12 cellular contexts compared by ENCODE assay signal in the genomic region with DNA sequence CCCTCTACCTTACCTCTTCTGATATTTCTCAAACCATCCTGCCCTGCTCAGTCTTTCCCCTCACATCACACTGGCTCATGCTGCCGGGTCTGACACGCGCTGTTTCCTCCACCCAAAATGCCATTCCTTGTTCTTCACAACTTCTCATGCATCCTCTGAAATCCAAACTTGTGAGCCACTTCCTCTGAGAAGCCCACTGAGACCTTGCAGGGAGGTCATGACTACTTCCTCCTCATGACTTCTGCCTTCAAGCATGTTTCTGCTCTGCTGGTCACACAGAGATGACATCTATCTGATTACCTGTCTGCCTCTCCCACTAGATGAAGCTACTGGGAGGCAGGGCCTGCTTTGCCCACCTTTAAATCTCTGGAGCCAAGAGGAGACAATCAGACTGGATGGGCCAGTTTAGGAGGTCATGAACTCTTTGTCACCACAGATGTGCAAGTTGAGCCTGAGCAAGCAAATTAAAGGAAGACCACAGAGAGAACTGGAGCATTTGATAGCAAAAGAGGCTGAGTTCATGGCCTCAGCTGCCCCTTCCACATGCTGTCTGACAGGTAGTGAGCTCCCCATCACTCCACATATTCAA.
A peak's percentile ranks its signal among the peaks of the same experiment; 100 is the strongest.
DNase-seq lines count a peak whose midpoint lies in the region; ATAC-seq and TF ChIP-seq lines count a peak whose summit lies in the region.
"Had no signal": no experiment of that assay in that cellular context is flagged by ENCODE, and none has a peak within 500 bp of the region (broad histone marks: within the 10 kb centered on the region; RNA-seq: fewer than 3 reads in every experiment).

No MANE protein-coding gene starts in this region.

- H3K36me3 ChIP-seq in RWPE2 (ENCODE audit: low read depth) = no peaks in the 10 kb centered on the region

- H3K4me3 ChIP-seq in AG04449 (ENCODE audit: low read depth, low read length) (no peak overlapping the region), RWPE2 (ENCODE audit: severe bottlenecking) (no peak overlapping the region), foreskin fibroblast (ENCODE audit: low read depth in 1 of 2, low read length in 2 of 2) (no peak overlapping the region)

- H3K4me1 ChIP-seq in RWPE2 (ENCODE audit: insufficient read depth, poor library complexity, severe bottlenecking) = peaks cover 5% of the 10 kb centered on the region

- POLR2A ChIA-PET in AG04449 (lab: Yijun Ruan, JAX) = no interaction called here

- TF ChIP-seq CTCF in AG04449 (IDR thresholded peaks at IDR 0.05; ENCODE audit: insufficient read depth, low read length, missing control alignments) (no peak), RWPE2 (IDR thresholded peaks at IDR 0.05; ENCODE audit: poor library complexity, severe bottlenecking) (no peak), foreskin fibroblast (IDR thresholded peaks at IDR 0.05; ENCODE audit: low read depth, low read length) (no peak)

- ATAC-seq in GM21786 (IDR thresholded peaks at IDR 0.05; ENCODE audit: unreplicated experiment) (peak; percentile 63), RWPE2 (ENCODE audit: low read depth) (peak; percentile 33), HG03521 (IDR thresholded peaks at IDR 0.05; ENCODE audit: unreplicated experiment) (no peak)

- no peaks in the 10 kb centered on the region for H3K27me3 ChIP-seq in RWPE2 (ENCODE audit: insufficient read depth, poor library complexity, severe bottlenecking)

- DNase-seq in AG04449 (ENCODE audit: low read depth, low spot score) (peak; percentile 79), RWPE2 (ENCODE audit: low spot score) (peak; percentile 29), foreskin fibroblast (peak; percentile 80 to 82), COLO668 (lab: John Stamatoyannopoulos, UW; ENCODE audit: unreplicated experiment) (no peak), DMS153 treated with DMSO at 0.1 percent for 48 hours (lab: John Stamatoyannopoulos, UW; ENCODE audit: unreplicated experiment) (no peak)
- no peak for DNase-seq in stimulated activated CD8-positive, alpha-beta memory T cell treated with anti-CD3 and anti-CD28 coated beads, Interleukin-4, amount 100 ng/mL, for 48 hours
- DNase-seq: activated CD4-positive, CD25-positive, alpha-beta regulatory T cell treated with anti-CD3 and anti-CD28 coated beads, Interleukin-2, amount 50 U/mL, for 72 hours; amygdala; CD4-positive, alpha-beta memory T cell had no signal

- H3K27ac ChIP-seq in RWPE2 (ENCODE audit: poor library complexity, severe bottlenecking) = peak overlapping the region; percentile 38
- H3K27ac ChIP-seq: HL-60 had no signal

- H3K9me3 ChIP-seq in RWPE2 (ENCODE audit: severe bottlenecking) = no peaks in the 10 kb centered on the region

- CTCF ChIA-PET in AG04449 (lab: Yijun Ruan, JAX) = interaction anchor here (0.6 to 1.7 kb wide), 6 partner anchors 10 to 422 kb away, joined by 3 to 7 read pairs (median 4); no protein-coding TSS in a partner anchor

Comparison
In these comparisons a context has a peak if more than half of its experiments do, and no peak if none do; other contexts are left out.
1. DNase-seq: peak in AG04449 (single experiment), RWPE2 (single experiment) and foreskin fibroblast (2 of 2); none in COLO668 (single experiment), DMS153 treated with DMSO at 0.1 percent for 48 hours (single experiment) and stimulated activated CD8-positive, alpha-beta memory T cell treated with anti-CD3 and anti-CD28 coated beads, Interleukin-4, amount 100 ng/mL, for 48 hours (single experiment).